Comparison of ENCODE assay signal across 8 cellular contexts in the genomic region with DNA sequence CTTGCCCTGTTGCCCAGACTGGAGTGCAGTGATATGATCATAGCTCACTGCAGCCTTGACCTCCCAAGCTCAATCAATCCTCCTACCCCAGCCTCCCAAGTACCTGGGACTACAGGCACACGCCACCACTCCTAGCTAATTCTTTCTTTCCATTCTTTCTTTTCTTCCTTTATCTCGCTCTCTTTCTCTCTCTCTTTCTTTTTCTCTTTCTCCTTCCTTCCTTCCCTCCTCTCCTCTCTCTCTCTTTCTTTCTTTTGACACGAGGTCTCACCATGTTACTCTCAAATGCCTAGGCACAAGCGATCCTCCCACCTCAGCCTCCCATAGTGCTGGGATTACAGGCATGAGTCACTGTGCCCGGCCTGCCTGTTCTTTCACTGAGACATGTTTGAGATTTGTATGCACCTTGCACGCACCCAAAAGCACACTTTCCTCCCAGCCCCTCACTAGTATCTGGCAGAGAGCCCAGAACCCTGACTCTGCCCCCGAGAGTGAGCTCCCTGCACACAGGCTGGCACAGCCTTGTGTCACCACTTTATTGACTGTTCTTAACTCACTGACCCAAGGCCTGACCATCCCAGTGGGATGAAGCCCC. TPM values are rescaled to one million over a fixed set of nuclear protein-coding genes. Genes with fewer than 3 reads are reported as not detected.
DNase-seq lines count a peak whose midpoint lies in the region; ATAC-seq lines count a peak whose summit lies in the region.

No MANE protein-coding gene starts in this region.

- H3K4me3 Mint-ChIP-seq in activated CD4-positive, alpha-beta memory T cell treated with anti-CD3 and anti-CD28 coated beads, Interleukin-2, amount 10 ng/mL, durations not matched to agents 7 days and 5 days = peak overlapping the region; percentile 72

- CTCF ChIA-PET in activated CD4-positive, alpha-beta memory T cell treated with anti-CD3 and anti-CD28 coated beads, Interleukin-2, amount 10 ng/mL, durations not matched to agents 7 days and 5 days (lab: Charles Lee) = interaction anchor here (0.8 to 1.5 kb wide), 6 partner anchors 12 to 60 kb away, joined by 3 to 5 read pairs (median 3); no protein-coding TSS in a partner anchor

- no peaks in the 10 kb centered on the region for H3K9me3 Mint-ChIP-seq in activated CD4-positive, alpha-beta memory T cell treated with anti-CD3 and anti-CD28 coated beads, Interleukin-2, amount 10 ng/mL, durations not matched to agents 7 days and 5 days

- no peaks in the 10 kb centered on the region for H3K27me3 Mint-ChIP-seq in activated CD4-positive, alpha-beta memory T cell treated with anti-CD3 and anti-CD28 coated beads, Interleukin-2, amount 10 ng/mL, durations not matched to agents 7 days and 5 days

- DNase-seq in NCI-H2107 treated with DMSO at 0.1 percent for 48 hours (lab: John Stamatoyannopoulos, UW; ENCODE audit: unreplicated experiment) = peak; percentile 34
- no peak for DNase-seq in NCI-H2107 (lab: John Stamatoyannopoulos, UW)
- peak; percentile 62 for DNase-seq in activated CD4-positive, alpha-beta memory T cell treated with anti-CD3 and anti-CD28 coated beads, Interleukin-2, amount 10 ng/mL, durations not matched to agents 7 days and 5 days
- peak; percentile 15 for DNase-seq in pons (ENCODE audit: low spot score)
- DNase-seq in middle frontal gyrus (ENCODE audit: extremely low spot score, low spot score) = no peak
- no peak for DNase-seq in GOT3 (lab: John Stamatoyannopoulos, UW)
- DNase-seq in NCI-H2196 (lab: John Stamatoyannopoulos, UW; ENCODE audit: unreplicated experiment) = no peak

- peaks cover 88% of the 10 kb centered on the region for H3K4me1 Mint-ChIP-seq in activated CD4-positive, alpha-beta memory T cell treated with anti-CD3 and anti-CD28 coated beads, Interleukin-2, amount 10 ng/mL, durations not matched to agents 7 days and 5 days

- peaks cover 51% of the 10 kb centered on the region for H3K36me3 Mint-ChIP-seq in activated CD4-positive, alpha-beta memory T cell treated with anti-CD3 and anti-CD28 coated beads, Interleukin-2, amount 10 ng/mL, durations not matched to agents 7 days and 5 days (ENCODE audit: low read depth)

- peak overlapping the region; percentile 86 for H3K27ac Mint-ChIP-seq in activated CD4-positive, alpha-beta memory T cell treated with anti-CD3 and anti-CD28 coated beads, Interleukin-2, amount 10 ng/mL, durations not matched to agents 7 days and 5 days

- peak; percentile 66 for ATAC-seq in HG03469 (IDR thresholded peaks at IDR 0.05; ENCODE audit: unreplicated experiment)

- POLR2A ChIA-PET in activated CD4-positive, alpha-beta memory T cell treated with anti-CD3 and anti-CD28 coated beads, Interleukin-2, amount 10 ng/mL, durations not matched to agents 7 days and 5 days (lab: Charles Lee) = interaction anchor here (0.6 to 13.7 kb wide), 19 partner anchors 9 to 84 kb away, joined by 3 to 265 read pairs (median 5); a partner anchor contains a TSS

RNA-seq across cellular contexts. Expression of a gene that starts 56.8 kb away (rescaled TPM):
- 100 to 1,000 TPM; 293 to 299 TPM for total RNA-seq in activated CD4-positive, alpha-beta memory T cell treated with anti-CD3 and anti-CD28 coated beads, Interleukin-2, amount 10 ng/mL, durations not matched to agents 7 days and 5 days

Comparison
In these comparisons a context has a peak if more than half of its experiments do, and no peak if none do; other contexts are left out.
1. DNase-seq: peak in NCI-H2107 treated with DMSO at 0.1 percent for 48 hours (single experiment), activated CD4-positive, alpha-beta memory T cell treated with anti-CD3 and anti-CD28 coated beads, Interleukin-2, amount 10 ng/mL, durations not matched to agents 7 days and 5 days (single experiment) and pons (single experiment); none in NCI-H2107 (single experiment), middle frontal gyrus (single experiment), GOT3 (single experiment) and NCI-H2196 (single experiment).